15 cellular contexts compared by ENCODE assay signal in the genomic region with DNA sequence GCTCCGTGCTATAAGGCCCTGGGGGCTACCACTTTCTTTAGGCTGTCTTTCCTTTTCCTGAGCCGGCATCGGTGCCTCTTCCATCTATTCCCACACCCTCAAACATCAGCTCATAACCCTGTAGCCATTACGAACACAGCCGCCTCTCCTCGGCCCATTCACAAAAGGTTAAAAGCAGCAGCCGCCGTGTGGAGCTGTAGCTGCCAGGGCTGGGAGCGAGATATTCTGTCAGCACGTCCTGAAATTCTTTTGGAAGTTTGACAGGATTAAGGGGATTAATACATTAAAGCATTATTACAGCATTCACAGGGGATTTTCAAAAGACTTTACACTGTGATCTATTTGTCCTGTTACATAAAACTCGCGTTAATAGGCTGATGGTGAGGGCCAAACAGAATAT.
"Had no signal": no experiment of that assay in that cellular context is flagged by ENCODE, and none has a peak within 500 bp of the region (broad histone marks: within the 10 kb centered on the region; RNA-seq: fewer than 3 reads in every experiment).

No MANE protein-coding gene starts in this region.

- H3K4me3 ChIP-seq: ascending aorta, gastroesophageal sphincter, hepatocyte, lower lobe of right lung, tibial nerve, vagina had no signal

- H3K9me3 ChIP-seq: ascending aorta, gastroesophageal sphincter, lower lobe of right lung, tibial nerve, vagina had no signal

- ATAC-seq: activated CD8-positive, alpha-beta T cell treated with anti-CD3 and anti-CD28 coated beads, Interleukin-2, amount 10 ng/mL, durations not matched to agents 7 days and 5 days; effector memory CD8-positive, alpha-beta T cell; stimulated activated naive B cell treated with anti-CD40 and anti-IgM and Interleukin-4, amounts not matched to agents 10 μg/mL and 1 μg/mL and 100 μg/mL, for 72 hours had no signal

- DNase-seq: activated CD4-positive, alpha-beta T cell treated with anti-CD3 and anti-CD28 coated beads for 1 hour; activated CD8-positive, alpha-beta memory T cell treated with anti-CD3 and anti-CD28 coated beads, Interleukin-2, amount 50 U/mL, for 48 hours; activated CD8-positive, alpha-beta T cell treated with anti-CD3 and anti-CD28 coated beads, Interleukin-2, amount 10 ng/mL, durations not matched to agents 7 days and 5 days; cortex of kidney; effector memory CD8-positive, alpha-beta T cell; kidney glomerular epithelial cell; lower lobe of right lung; midbrain; stimulated activated CD4-positive, alpha-beta T cell treated with anti-CD3 and anti-CD28 coated beads, Interleukin-2, amount 100 ng/mL, for 24 hours; stimulated activated naive B cell treated with anti-CD40 and anti-IgM and Interleukin-4, amounts not matched to agents 10 μg/mL and 1 μg/mL and 100 μg/mL, for 72 hours had no signal

- H3K36me3 ChIP-seq: ascending aorta, gastroesophageal sphincter, lower lobe of right lung, tibial nerve, vagina had no signal

- H3K27me3 ChIP-seq: ascending aorta, gastroesophageal sphincter, hepatocyte, tibial nerve, vagina had no signal

- H3K4me1 ChIP-seq: ascending aorta, gastroesophageal sphincter, lower lobe of right lung, vagina had no signal

- H3K27ac ChIP-seq: ascending aorta, gastroesophageal sphincter, hepatocyte, lower lobe of right lung, tibial nerve, vagina had no signal
